In genomic region chr1:160400646-160401486, GRCh38 we compare ENCODE assay signal across 9 cellular contexts. TPM values are rescaled to one million over a fixed set of nuclear protein-coding genes. Genes with fewer than 3 reads are reported as not detected.
DNase-seq lines count a peak whose midpoint lies in the region; ATAC-seq, FAIRE-seq and TF ChIP-seq lines count a peak whose summit lies in the region.
"Had no signal": no experiment of that assay in that cellular context is flagged by ENCODE, and none has a peak within 500 bp of the region (broad histone marks: within the 10 kb centered on the region; RNA-seq: fewer than 3 reads in every experiment).

No MANE protein-coding gene starts in this region.

- H3K4me1 ChIP-seq in GM12878 (ENCODE audit: control insufficient read depth, insufficient read depth, low read length) (no peaks in the 10 kb centered on the region), thoracic aorta (ENCODE audit: control insufficient read depth in 1 of 2, low read depth in 2 of 2) (peaks cover 6 to 13% of the 10 kb centered on the region in 2 donors)

- peak overlapping the region; percentile 63 for H3K4me3 ChIP-seq in GM12878
- peak overlapping the region; percentile 74 for H3K4me3 ChIP-seq in thoracic aorta

- TF ChIP-seq POLR2A in GM12878 (IDR thresholded peaks at IDR 0.05; ENCODE audit: low read depth, low read length), result no peak

- POLR2A ChIA-PET in GM12878 (lab: Charles Lee), result interaction anchor here (0.6 kb wide), 1 partner anchor 31 kb away, joined by 3 read pairs; no protein-coding TSS in a partner anchor

- no peaks in the 10 kb centered on the region for H3K9me3 Mint-ChIP-seq in stimulated activated naive CD8-positive, alpha-beta T cell treated with anti-CD3 and anti-CD28 coated beads, Interleukin-15, Interleukin-2, amounts not matched to agents 100 ng/mL and 50 ng/mL, for 24 hours

- peaks cover 9% of the 10 kb centered on the region for H3K4me1 Mint-ChIP-seq in stimulated activated naive CD8-positive, alpha-beta T cell treated with anti-CD3 and anti-CD28 coated beads, Interleukin-15, Interleukin-2, amounts not matched to agents 100 ng/mL and 50 ng/mL, for 24 hours (ENCODE audit: low read depth)

- no TSS peak for BruUV-seq in GM12878 (replicated peaks; lab: Mats Ljungman, UMichigan)

- intact Hi-C loops in GM12878 (cut with micrococcal nuclease; ENCODE audit: unreplicated experiment) (no loop called here), left colon (cut with DNase I, micrococcal nuclease) (no loop called here)

- TF ChIP-seq EP300 in GM12878 (IDR thresholded peaks at IDR 0.05; ENCODE audit: borderline replicate concordance in 1 of 2, control insufficient read depth in 1 of 2, low read depth in 2 of 2, low read length in 2 of 2), result no peak

- H3K27me3 ChIP-seq in GM12878 (replicated peaks in 1 of 2; ENCODE audit: control insufficient read depth in 2 of 2, insufficient read depth in 2 of 2, low read length in 1 of 2) (no peaks in the 10 kb centered on the region; a peak in 1 of 4 replicates), thoracic aorta (replicated peaks; ENCODE audit: insufficient read depth) (no peaks in the 10 kb centered on the region)

- in situ Hi-C loops in GM12878 (cut with MboI), result loop anchor here (25.0 kb wide), 1 partner anchor 561 kb away; the partner anchor contains the start of gene ITLN2

- H4K20me1 ChIP-seq in GM12878 (ENCODE audit: control insufficient read depth, insufficient read depth), result no peaks in the 10 kb centered on the region

- RAD21 ChIA-PET in GM12878 (lab: Charles Lee; ENCODE audit: unreplicated experiment), result interaction anchor here (0.6 kb wide), 1 partner anchor 299 kb away, joined by 3 read pairs; no protein-coding TSS in a partner anchor

- H3K9me3 ChIP-seq in GM12878 (replicated peaks; ENCODE audit: control insufficient read depth, insufficient read depth, low read length), result no peaks in the 10 kb centered on the region
- no peaks in the 10 kb centered on the region for H3K9me3 ChIP-seq in thoracic aorta

- peak overlapping the region; percentile 60 for H3K4me2 ChIP-seq in GM12878 (ENCODE audit: control insufficient read depth, insufficient read depth)

- no peak overlapping the region for H3K27ac Mint-ChIP-seq in stimulated activated naive CD8-positive, alpha-beta T cell treated with anti-CD3 and anti-CD28 coated beads, Interleukin-15, Interleukin-2, amounts not matched to agents 100 ng/mL and 50 ng/mL, for 24 hours

- H3K36me3 ChIP-seq in GM12878 (ENCODE audit: control insufficient read depth in 2 of 2, insufficient read depth in 2 of 2, low read length in 1 of 2) (no peaks in the 10 kb centered on the region), thoracic aorta (no peaks in the 10 kb centered on the region)

- CTCF ChIA-PET in GM12878 (lab: Yijun Ruan, JAX), result interaction anchor here (1.3 kb wide), 1 partner anchor 25 kb away, joined by 3 read pairs; no protein-coding TSS in a partner anchor

- H3K27ac ChIP-seq in GM12878 (ENCODE audit: control insufficient read depth, insufficient read depth) (no peak overlapping the region), thoracic aorta (no peak overlapping the region)

- ATAC-seq in stimulated activated naive CD8-positive, alpha-beta T cell treated with anti-CD3 and anti-CD28 coated beads, Interleukin-15, Interleukin-2, amounts not matched to agents 100 U/mL and 50 U/mL, for 24 hours, result no peak
- ATAC-seq in GM12878 (peak; percentile 58), left colon (peak; percentile 40), thoracic aorta (ENCODE audit: insufficient number of reproducible peaks, low FRiP score, low read depth) (no peak)

- peaks cover 16% of the 10 kb centered on the region for H3K27me3 Mint-ChIP-seq in stimulated activated naive CD8-positive, alpha-beta T cell treated with anti-CD3 and anti-CD28 coated beads, Interleukin-15, Interleukin-2, amounts not matched to agents 100 ng/mL and 50 ng/mL, for 24 hours

- H2AFZ ChIP-seq in GM12878 (ENCODE audit: control insufficient read depth, low read depth, low read length), result peak overlapping the region; percentile 45

- no peak for TF ChIP-seq RAD21 in GM12878 (IDR thresholded peaks at IDR 0.05; ENCODE audit: insufficient read depth, low read depth, low read length)

- FAIRE-seq in GM12878 (lab: Jason Lieb, UNC), result no peak

- SMC1A ChIA-PET in GM12878 (lab: Charles Lee; ENCODE audit: uncharacterized antibody, unreplicated experiment), result no interaction called here

- no peaks in the 10 kb centered on the region for H3K79me2 ChIP-seq in GM12878 (ENCODE audit: control insufficient read depth, insufficient read depth, low read length)

- no peak overlapping the region for H3K9ac ChIP-seq in GM12878 (ENCODE audit: control insufficient read depth, insufficient read depth, low read length)

- no peaks in the 10 kb centered on the region for H3K36me3 Mint-ChIP-seq in stimulated activated naive CD8-positive, alpha-beta T cell treated with anti-CD3 and anti-CD28 coated beads, Interleukin-15, Interleukin-2, amounts not matched to agents 100 ng/mL and 50 ng/mL, for 24 hours (ENCODE audit: low read depth)

- 10% methylated on average over 27 of the region's 55 CpGs for WGBS in GM12878 (ENCODE audit: insufficient coverage, insufficient replicate concordance, low lambda C conversion rate, missing lambda C conversion rate)

- no peak for DNase-seq in stimulated activated naive CD8-positive, alpha-beta T cell treated with anti-CD3 and anti-CD28 coated beads, Interleukin-15, Interleukin-2, amounts not matched to agents 100 U/mL and 50 U/mL, for 24 hours
- DNase-seq in GM12878 (ENCODE audit: low read depth, low spot score), result no peak
- peak in 1 of 2 donors; percentile 37 for DNase-seq in left colon
- DNase-seq in thoracic aorta (ENCODE audit: low spot score), result no peak
- DNase-seq in Kasumi-1 (lab: John Stamatoyannopoulos, UW), result no peak
- DNase-seq in dedifferentiated amniotic fluid mesenchymal stem cell (ENCODE audit: extremely low spot score), result no peak
- no peak for DNase-seq in mesenteric fat pad (ENCODE audit: low spot score)

- H3K4me3 Mint-ChIP-seq in stimulated activated naive CD8-positive, alpha-beta T cell treated with anti-CD3 and anti-CD28 coated beads, Interleukin-15, Interleukin-2, amounts not matched to agents 100 ng/mL and 50 ng/mL, for 24 hours, result peak overlapping the region; percentile 58

- no peak for TF ChIP-seq CTCF in GM12878 (IDR thresholded peaks at IDR 0.05 in 2 of 3, conservative IDR thresholded peaks at IDR 0.05 in 1 of 3; ENCODE audit: control insufficient read depth in 2 of 3, extremely low read depth in 1 of 3, insufficient read depth in 1 of 3, low read depth in 3 of 3, low read length in 3 of 3)
- no peak for TF ChIP-seq CTCF in thoracic aorta (IDR thresholded peaks at IDR 0.05)

RNA-seq across cellular contexts. Expression of gene VANGL2, which starts 0.5 kb away (rescaled TPM):
- 4.9 and 5.3 TPM in 2 replicates for total RNA-seq in GM12878 (2013; cell fraction: nucleolus; rRNA removed)
- total RNA-seq in GM12878 (2014; rRNA removed), result 0.11 and 0.23 TPM in 2 replicates
- total RNA-seq in GM12878 (2014; rRNA removed; fragmentation: Illumina TruSeq; extraction: Trizol), result 0.27 and 0.28 TPM in 2 replicates
- 1.1 and 1.2 TPM in 2 replicates for total RNA-seq in GM12878 (2021)
- polyA plus RNA-seq in GM12878 (2011; ENCODE audit: low read depth), result 0.43 TPM
- polyA plus RNA-seq in GM12878 (2011; rRNA removed), result 3.0 and 5.0 TPM in 2 replicates
- polyA plus RNA-seq in GM12878 (2011; cell fraction: cytosol; rRNA removed), result 4.7 and 5.1 TPM in 2 replicates
- 10.0 and 10.7 TPM in 2 replicates for polyA plus RNA-seq in GM12878 (2011; cell fraction: nucleus; rRNA removed)
- 0.58 and 0.70 TPM in 2 replicates for polyA plus RNA-seq in GM12878 (2012)
- 0.79 and 1.0 TPM in 2 replicates for polyA plus RNA-seq in GM12878 (2014; fragmentation: Illumina TruSeq; extraction: Trizol)
- under 1 TPM; 0.10 to 0.13 TPM for polyA plus RNA-seq in GM12878 (2014; fragmentation: Nextera tagmentation; extraction: Ambion mirVana)
- 1.2 and 5.0 TPM in 2 replicates for polyA plus RNA-seq in GM12878 (2014; rRNA removed)
- polyA plus RNA-seq in GM12878 (2016; fragmentation: Nextera tagmentation; extraction: Ambion mirVana), result under 1 TPM; 0.16 to 0.28 TPM
- 3.1 and 4.1 TPM in 2 replicates for polyA minus RNA-seq in GM12878 (2011; rRNA and poly(A)+ RNA removed)
- polyA minus RNA-seq in GM12878 (2011; cell fraction: cytosol; rRNA and poly(A)+ RNA removed), result 1.2 and 2.6 TPM in 2 replicates
- 0.73 and 1.4 TPM in 2 replicates for polyA minus RNA-seq in GM12878 (2011; cell fraction: nucleus; rRNA and poly(A)+ RNA removed)
- 1 to 10 TPM; 5.8 to 6.3 TPM for total RNA-seq in left colon
- total RNA-seq in thoracic aorta, result 1 to 10 TPM in 1 of 2 donors, under 1 TPM in 1; 0.27 to 1.3 TPM
- total RNA-seq in mesenteric fat pad, result 1.7 TPM
- total RNA-seq: dermis microvascular lymphatic vessel endothelial cell had no signal

RNA-seq across cellular contexts. Expression of gene NHLH1, which starts 34.0 kb away (rescaled TPM):
- total RNA-seq in GM12878 (2013; cell fraction: nucleolus; rRNA removed), result 0.19 TPM in 1 of 2 replicates, not detected in the other
- total RNA-seq in GM12878 (2014; rRNA removed) (0.11 TPM in 1 of 2 replicates, not detected in the other), GM12878 (2014; rRNA removed; fragmentation: Illumina TruSeq; extraction: Trizol) (0.40 and 0.46 TPM in 2 replicates), GM12878 (2021) (0.80 and 0.85 TPM in 2 replicates), left colon (under 1 TPM in 1 of 2 donors, not detected in 1; 0.20 TPM), thoracic aorta (under 1 TPM in 1 of 2 donors, not detected in 1; 0.14 TPM), mesenteric fat pad (0.42 TPM)
- polyA plus RNA-seq in GM12878 (2011; ENCODE audit: low read depth), result 0.75 TPM
- polyA plus RNA-seq in GM12878 (2011; rRNA removed) (0.12 and 0.22 TPM in 2 replicates), GM12878 (2014; fragmentation: Illumina TruSeq; extraction: Trizol) (0.76 and 0.98 TPM in 2 replicates), GM12878 (2014; fragmentation: Nextera tagmentation; extraction: Ambion mirVana) (under 1 TPM; 0.27 to 0.43 TPM), GM12878 (2014; rRNA removed) (0.76 and 1.2 TPM in 2 replicates), GM12878 (2016; fragmentation: Nextera tagmentation; extraction: Ambion mirVana) (under 1 TPM; 0.23 to 0.56 TPM)
- 0.20 and 0.22 TPM in 2 replicates for polyA plus RNA-seq in GM12878 (2011; cell fraction: cytosol; rRNA removed)
- polyA plus RNA-seq in GM12878 (2011; cell fraction: nucleus; rRNA removed), result 0.80 and 1.2 TPM in 2 replicates
- polyA plus RNA-seq in GM12878 (2012), result 1.3 TPM in 2 replicates
- polyA minus RNA-seq in GM12878 (2011; rRNA and poly(A)+ RNA removed), result 0.15 TPM in 1 of 2 replicates, not detected in the other
- polyA minus RNA-seq in GM12878 (2011; cell fraction: cytosol; rRNA and poly(A)+ RNA removed), result not detected in 2 replicates
- polyA minus RNA-seq in GM12878 (2011; cell fraction: nucleus; rRNA and poly(A)+ RNA removed), result 0.24 and 0.67 TPM in 2 replicates
- total RNA-seq: dermis microvascular lymphatic vessel endothelial cell had no signal

RNA-seq across cellular contexts. Expression of gene NCSTN, which starts 57.7 kb away (rescaled TPM):
- total RNA-seq in GM12878 (2013; cell fraction: nucleolus; rRNA removed), result 108 and 122 TPM in 2 replicates
- total RNA-seq in GM12878 (2014; rRNA removed) (34.0 and 34.1 TPM in 2 replicates), GM12878 (2014; rRNA removed; fragmentation: Illumina TruSeq; extraction: Trizol) (34.5 and 36.6 TPM in 2 replicates), GM12878 (2021) (62.5 and 68.3 TPM in 2 replicates), left colon (100 to 1,000 TPM in 1 of 2 donors, 10 to 100 TPM in 1; 89.5 to 109 TPM), thoracic aorta (10 to 100 TPM; 49.4 to 67.1 TPM), mesenteric fat pad (102 TPM)
- 37.4 TPM for polyA plus RNA-seq in GM12878 (2011; ENCODE audit: low read depth)
- polyA plus RNA-seq in GM12878 (2011; rRNA removed) (45.9 and 88.2 TPM in 2 replicates), GM12878 (2014; fragmentation: Illumina TruSeq; extraction: Trizol) (81.5 and 92.9 TPM in 2 replicates), GM12878 (2014; fragmentation: Nextera tagmentation; extraction: Ambion mirVana) (10 to 100 TPM; 33.3 to 41.6 TPM), GM12878 (2014; rRNA removed) (57.0 and 58.0 TPM in 2 replicates), GM12878 (2016; fragmentation: Nextera tagmentation; extraction: Ambion mirVana) (10 to 100 TPM; 63.7 to 66.5 TPM)
- 81.8 and 98.9 TPM in 2 replicates for polyA plus RNA-seq in GM12878 (2011; cell fraction: cytosol; rRNA removed)
- polyA plus RNA-seq in GM12878 (2011; cell fraction: nucleus; rRNA removed), result 161 and 187 TPM in 2 replicates
- 51.6 and 56.7 TPM in 2 replicates for polyA plus RNA-seq in GM12878 (2012)
- 101 and 113 TPM in 2 replicates for polyA minus RNA-seq in GM12878 (2011; rRNA and poly(A)+ RNA removed)
- polyA minus RNA-seq in GM12878 (2011; cell fraction: cytosol; rRNA and poly(A)+ RNA removed), result 29.8 and 34.2 TPM in 2 replicates
- polyA minus RNA-seq in GM12878 (2011; cell fraction: nucleus; rRNA and poly(A)+ RNA removed), result 69.2 and 76.1 TPM in 2 replicates

RNA-seq across cellular contexts. Expression of gene COPA, which starts 57.8 kb away (rescaled TPM):
- 126 and 149 TPM in 2 replicates for total RNA-seq in GM12878 (2013; cell fraction: nucleolus; rRNA removed)
- total RNA-seq in GM12878 (2014; rRNA removed) (125 and 127 TPM in 2 replicates), GM12878 (2014; rRNA removed; fragmentation: Illumina TruSeq; extraction: Trizol) (91.6 and 98.3 TPM in 2 replicates), GM12878 (2021) (119 and 125 TPM in 2 replicates), left colon (100 to 1,000 TPM; 153 to 165 TPM), thoracic aorta (100 to 1,000 TPM; 114 to 162 TPM), mesenteric fat pad (228 TPM)
- polyA plus RNA-seq in GM12878 (2011; ENCODE audit: low read depth), result 118 TPM
- polyA plus RNA-seq in GM12878 (2011; rRNA removed) (168 and 180 TPM in 2 replicates), GM12878 (2014; fragmentation: Illumina TruSeq; extraction: Trizol) (142 and 184 TPM in 2 replicates), GM12878 (2014; fragmentation: Nextera tagmentation; extraction: Ambion mirVana) (10 to 100 TPM; 53.7 to 70.6 TPM), GM12878 (2014; rRNA removed) (93.8 and 108 TPM in 2 replicates), GM12878 (2016; fragmentation: Nextera tagmentation; extraction: Ambion mirVana) (100 to 1,000 TPM; 163 to 169 TPM)
- 158 and 160 TPM in 2 replicates for polyA plus RNA-seq in GM12878 (2011; cell fraction: cytosol; rRNA removed)
- polyA plus RNA-seq in GM12878 (2011; cell fraction: nucleus; rRNA removed), result 91.3 and 92.3 TPM in 2 replicates
- 108 and 110 TPM in 2 replicates for polyA plus RNA-seq in GM12878 (2012)
- 281 and 355 TPM in 2 replicates for polyA minus RNA-seq in GM12878 (2011; rRNA and poly(A)+ RNA removed)
- 82.9 and 103 TPM in 2 replicates for polyA minus RNA-seq in GM12878 (2011; cell fraction: cytosol; rRNA and poly(A)+ RNA removed)
- 63.6 and 72.9 TPM in 2 replicates for polyA minus RNA-seq in GM12878 (2011; cell fraction: nucleus; rRNA and poly(A)+ RNA removed)

Comparison
In these comparisons a context has a peak if more than half of its experiments do, and no peak if none do; other contexts are left out.
1. ATAC-seq: peak in GM12878 (single experiment) and left colon (single experiment); none in stimulated activated naive CD8-positive, alpha-beta T cell treated with anti-CD3 and anti-CD28 coated beads, Interleukin-15, Interleukin-2, amounts not matched to agents 100 U/mL and 50 U/mL, for 24 hours (single experiment) and thoracic aorta (single experiment).